Comparison of ENCODE assay signal across 25 cellular contexts in genomic region chr21:32867587-32867986, GRCh38.
"Had no signal": no experiment of that assay in that cellular context is flagged by ENCODE, and none has a peak within 500 bp of the region (broad histone marks: within the 10 kb centered on the region; RNA-seq: fewer than 3 reads in every experiment).

No MANE protein-coding gene starts in this region.

- ATAC-seq: body of pancreas; left cardiac atrium; left ventricle myocardium superior; right lobe of liver; stimulated activated naive CD8-positive, alpha-beta T cell treated with anti-CD3 and anti-CD28 coated beads, Interleukin-15, Interleukin-2, amounts not matched to agents 100 U/mL and 50 U/mL, for 24 hours had no signal

- H3K9me3 ChIP-seq: adrenal gland, body of pancreas, colonic mucosa, esophagus squamous epithelium, neutrophil, right lobe of liver, thoracic aorta, uterus had no signal

- DNase-seq: activated B cell treated with CpG ODN at 0.5 μM for 24 hours; activated CD4-positive, alpha-beta T cell treated with anti-CD3 and anti-CD28 coated beads, Interleukin-2, amount 50 U/mL, for 48 hours; activated CD8-positive, alpha-beta memory T cell treated with anti-CD3 and anti-CD28 coated beads for 24 hours; activated effector memory CD4-positive, alpha-beta T cell treated with anti-CD3 and anti-CD28 coated beads, Interleukin-2, amount 50 U/mL, for 16 hours; activated naive CD4-positive, alpha-beta T cell treated with anti-CD3 and anti-CD28 coated beads for 36 hours; activated naive CD8-positive, alpha-beta T cell treated with anti-CD3 and anti-CD28 coated beads for 36 hours; adrenal gland; aorta; body of pancreas; cerebellar nuclear complex; colonic mucosa; effector CD8-positive, alpha-beta T cell; esophagus squamous epithelium; glutamatergic neuron; left cardiac atrium; left ventricle myocardium superior; right lobe of liver; stimulated activated CD4-positive, alpha-beta T cell treated with anti-CD3 and anti-CD28 coated beads, Interleukin-12 subunit alpha, Interleukin-12 subunit beta, amount 100 ng/mL, for 4 hours; stimulated activated CD4-positive, alpha-beta T cell treated with anti-CD3 and anti-CD28 coated beads, Interleukin-4, amount 100 ng/mL, for 1 hour; stimulated activated naive CD8-positive, alpha-beta T cell treated with anti-CD3 and anti-CD28 coated beads, Interleukin-15, Interleukin-2, amounts not matched to agents 100 U/mL and 50 U/mL, for 24 hours; T-helper 1 cell; uterus had no signal

- H3K36me3 ChIP-seq: adrenal gland, cardiac muscle cell, colonic mucosa, esophagus squamous epithelium, neutrophil, right lobe of liver, thoracic aorta, uterus had no signal

- H3K4me1 ChIP-seq: adrenal gland, body of pancreas, colonic mucosa, esophagus squamous epithelium, right lobe of liver, uterus had no signal

- H3K4me3 ChIP-seq: adrenal gland, body of pancreas, cardiac muscle cell, colonic mucosa, esophagus squamous epithelium, right lobe of liver, thoracic aorta, uterus had no signal

- H3K27me3 ChIP-seq: adrenal gland, body of pancreas, cardiac muscle cell, colonic mucosa, right lobe of liver, uterus had no signal

- H3K27ac ChIP-seq: adrenal gland, body of pancreas, cardiac muscle cell, colonic mucosa, esophagus squamous epithelium, neutrophil, right lobe of liver, thoracic aorta, uterus had no signal
